24 cellular contexts compared by ENCODE assay signal in the genomic region with DNA sequence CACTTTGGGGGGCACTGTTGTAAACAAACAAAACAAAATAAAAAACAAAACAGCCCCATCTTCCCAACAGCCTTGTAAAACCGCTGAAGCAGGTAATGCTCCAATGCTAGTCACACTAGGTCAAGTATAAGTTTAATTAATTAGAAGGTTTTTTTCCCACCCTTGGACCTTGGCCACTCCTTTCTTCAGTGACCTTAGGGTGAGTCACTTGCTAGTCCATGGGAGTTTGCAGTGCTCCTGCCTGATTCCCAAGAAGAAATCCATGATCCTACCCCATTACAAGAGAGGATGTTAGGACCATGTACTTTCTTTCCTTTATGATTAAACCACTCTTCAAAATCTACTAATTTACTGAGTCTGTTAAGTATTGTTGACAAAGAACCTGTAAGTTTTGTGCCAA.
DNase-seq lines count a peak whose midpoint lies in the region; FAIRE-seq and TF ChIP-seq lines count a peak whose summit lies in the region.
"Had no signal": no experiment of that assay in that cellular context is flagged by ENCODE, and none has a peak within 500 bp of the region (broad histone marks: within the 10 kb centered on the region; RNA-seq: fewer than 3 reads in every experiment).

No MANE protein-coding gene starts in this region.

- H3K27me3 Mint-ChIP-seq in activated T-helper 2 cell treated with anti-CD3 and anti-CD28 coated beads, Interferon-gamma antibody, Interleukin-2, Interleukin-4, amounts not matched to agents 10 μg/mL and 5 μg/mL and 100 μg/mL, durations not matched to agents 14 hours and 24 hours and 36 hours (ENCODE audit: low read depth): peaks cover 37% of the 10 kb centered on the region

- H3K9me1 ChIP-seq in endothelial cell of umbilical vein (replicated peaks; ENCODE audit: control insufficient read depth, extremely low read depth, insufficient read depth, low read length): no peaks in the 10 kb centered on the region

- H3K4me1 ChIP-seq in GM23248 (ENCODE audit: insufficient read depth): peaks cover 6% of the 10 kb centered on the region; the same call in 1 of the 2 replicates
- peaks cover 50% of the 10 kb centered on the region for H3K4me1 ChIP-seq in OCI-LY7 (ENCODE audit: insufficient read depth, low read length, poor library complexity, severe bottlenecking)
- H3K4me1 ChIP-seq in endothelial cell of umbilical vein (ENCODE audit: control insufficient read depth, extremely low read depth, insufficient read depth, low read length): no peaks in the 10 kb centered on the region
- H3K4me1 ChIP-seq in small intestine (ENCODE audit: control insufficient read depth in 2 of 2, insufficient read depth in 1 of 2, low read depth in 1 of 2, low read length in 1 of 2): no peaks in the 10 kb centered on the region

- H3F3A ChIP-seq in GM23248 (ENCODE audit: insufficient read depth): no peaks in the 10 kb centered on the region

- H3K4me3 Mint-ChIP-seq in activated T-helper 2 cell treated with anti-CD3 and anti-CD28 coated beads, Interferon-gamma antibody, Interleukin-2, Interleukin-4, amounts not matched to agents 10 μg/mL and 5 μg/mL and 100 μg/mL, durations not matched to agents 14 hours and 24 hours and 36 hours (ENCODE audit: low read depth): no peak overlapping the region
- H3K4me3 Mint-ChIP-seq: CD4-positive, alpha-beta memory T cell had no signal

- intact Hi-C loops in OCI-LY7 (cut with micrococcal nuclease; ENCODE audit: unreplicated experiment): no loop called here
- intact Hi-C loops in endothelial cell of umbilical vein (cut with micrococcal nuclease): no loop called here
- intact Hi-C loops in activated T-helper 2 cell treated with anti-CD3 and anti-CD28 coated beads, Interferon-gamma antibody, Interleukin-2, Interleukin-4, amounts not matched to agents 10 μg/mL and 5 μg/mL and 100 μg/mL, durations not matched to agents 14 hours and 24 hours and 36 hours (cut with micrococcal nuclease): no loop called here

- H2AFZ ChIP-seq in GM23248 (no peak overlapping the region), OCI-LY7 (ENCODE audit: low read length) (peak overlapping the region; percentile 22; the same call in 1 of the 2 replicates), endothelial cell of umbilical vein (ENCODE audit: low read depth, low read length) (no peak overlapping the region)

- no peaks in the 10 kb centered on the region for H3K9me3 ChIP-seq in GM23248 (ENCODE audit: low read depth)
- peaks cover 24% of the 10 kb centered on the region for H3K9me3 ChIP-seq in OCI-LY7 (ENCODE audit: low read length)
- H3K9me3 ChIP-seq in endothelial cell of umbilical vein (replicated peaks; ENCODE audit: control insufficient read depth, insufficient read depth, low read length): no peaks in the 10 kb centered on the region
- H3K9me3 ChIP-seq in small intestine (ENCODE audit: control insufficient read depth, low read depth): no peaks in the 10 kb centered on the region

- CTCF ChIA-PET in OCI-LY7 (lab: Charles Lee; ENCODE audit: unreplicated experiment) (no interaction called here), endothelial cell of umbilical vein (lab: Charles Lee) (no interaction called here)

- H3K36me3 ChIP-seq in GM23248 (ENCODE audit: low read depth): no peaks in the 10 kb centered on the region
- peaks cover 13% of the 10 kb centered on the region for H3K36me3 ChIP-seq in OCI-LY7 (ENCODE audit: insufficient read depth, low read length)
- H3K36me3 ChIP-seq in endothelial cell of umbilical vein (ENCODE audit: control insufficient read depth in 2 of 2, extremely low read depth in 1 of 2, insufficient read depth in 2 of 2, low read length in 2 of 2): no peaks in the 10 kb centered on the region
- H3K36me3 ChIP-seq in small intestine (ENCODE audit: control insufficient read depth in 2 of 2, insufficient read depth in 2 of 2, low read length in 2 of 2): no peaks in the 10 kb centered on the region

- peaks cover 8% of the 10 kb centered on the region for H3K4me1 Mint-ChIP-seq in activated T-helper 2 cell treated with anti-CD3 and anti-CD28 coated beads, Interferon-gamma antibody, Interleukin-2, Interleukin-4, amounts not matched to agents 10 μg/mL and 5 μg/mL and 100 μg/mL, durations not matched to agents 14 hours and 24 hours and 36 hours (ENCODE audit: low read depth)

- H3K27me3 ChIP-seq in GM23248 (replicated peaks; ENCODE audit: insufficient read depth): no peaks in the 10 kb centered on the region
- peaks cover 3 to 4% of the 10 kb centered on the region in 2 experiments for H3K27me3 ChIP-seq in endothelial cell of umbilical vein (ENCODE audit: control insufficient read depth in 2 of 2, insufficient read depth in 2 of 2, low read length in 2 of 2)
- no peaks in the 10 kb centered on the region for H3K27me3 ChIP-seq in small intestine (ENCODE audit: control insufficient read depth in 2 of 2, insufficient read depth in 2 of 2, low read length in 2 of 2)

- 47 to 67% methylated on average over 1 of the region's 1 CpG for WGBS in GM23248 (ENCODE audit: low coverage in 1 of 2, low lambda C conversion rate in 2 of 2, missing lambda C conversion rate in 2 of 2), 2 experiments
- 61 to 87% (median 69%) methylated on average over 1 of the region's 1 CpG for WGBS in small intestine, 3 donors

- BruUV-seq in OCI-LY7 (replicated peaks; lab: Mats Ljungman, UMichigan) (no TSS peak), endothelial cell of umbilical vein (replicated peaks; lab: Mats Ljungman, UMichigan) (no TSS peak)

- in situ Hi-C loops in GM23248 (cut with MboI): no loop called here

- H3K4me3 ChIP-seq in GM23248 (no peak overlapping the region), OCI-LY7 (ENCODE audit: low read depth, low read length, poor library complexity, severe bottlenecking) (no peak overlapping the region), endothelial cell of umbilical vein (replicated peaks in 1 of 3; ENCODE audit: insufficient read depth in 1 of 3, low read depth in 1 of 3, low read length in 3 of 3) (no peak overlapping the region), small intestine (ENCODE audit: low read depth in 1 of 2, low read length in 2 of 2) (no peak overlapping the region)
- H3K4me3 ChIP-seq: GM12878 had no signal

- H3K27ac ChIP-seq in GM23248 (no peak overlapping the region), OCI-LY7 (ENCODE audit: low read depth, low read length, poor library complexity, severe bottlenecking) (no peak overlapping the region), endothelial cell of umbilical vein (ENCODE audit: insufficient read depth, low read depth, low read length) (no peak overlapping the region), small intestine (ENCODE audit: low read depth in 1 of 2, low read length in 1 of 2) (no peak overlapping the region)

- TF ChIP-seq CTCF in OCI-LY7 (conservative IDR thresholded peaks at IDR 0.05; ENCODE audit: low read length) (no peak), endothelial cell of umbilical vein (IDR thresholded peaks at IDR 0.05; ENCODE audit: extremely low read depth in 1 of 2, insufficient read depth in 1 of 2, low read depth in 1 of 2, low read length in 2 of 2) (no peak)

- H3K9ac ChIP-seq in GM23248 (no peak overlapping the region), endothelial cell of umbilical vein (replicated peaks; ENCODE audit: extremely low read depth, insufficient read depth, low read length) (no peak overlapping the region)

- FAIRE-seq in endothelial cell of umbilical vein (lab: Jason Lieb, UNC) (no peak), small intestine (lab: Jason Lieb, UNC) (no peak)
- FAIRE-seq: A204.1, GM12878, H1 had no signal

- H3K27ac Mint-ChIP-seq in activated T-helper 2 cell treated with anti-CD3 and anti-CD28 coated beads, Interferon-gamma antibody, Interleukin-2, Interleukin-4, amounts not matched to agents 10 μg/mL and 5 μg/mL and 100 μg/mL, durations not matched to agents 14 hours and 24 hours and 36 hours: no peak overlapping the region
- H3K27ac Mint-ChIP-seq: CD4-positive, alpha-beta memory T cell had no signal

- H3K36me3 Mint-ChIP-seq in activated T-helper 2 cell treated with anti-CD3 and anti-CD28 coated beads, Interferon-gamma antibody, Interleukin-2, Interleukin-4, amounts not matched to agents 10 μg/mL and 5 μg/mL and 100 μg/mL, durations not matched to agents 14 hours and 24 hours and 36 hours (ENCODE audit: low read depth): no peaks in the 10 kb centered on the region
- H3K36me3 Mint-ChIP-seq: CD4-positive, alpha-beta memory T cell had no signal

- DNase-seq in GM23248: peak; percentile 40
- no peak for DNase-seq in OCI-LY7 (ENCODE audit: low spot score)
- no peak for DNase-seq in endothelial cell of umbilical vein (ENCODE audit: low read depth, low spot score)
- DNase-seq in small intestine: peak; percentile 63
- no peak for DNase-seq in amygdala (lab: John Stamatoyannopoulos, UW)
- DNase-seq in NOMO-1 treated with dmso at 0.1 percent for 144 hours (lab: John Stamatoyannopoulos, UW; ENCODE audit: unreplicated experiment): no peak
- no peak for DNase-seq in activated T-helper 2 cell treated with anti-CD3 and anti-CD28 coated beads, Interferon-gamma antibody, Interleukin-2, Interleukin-4, amounts not matched to agents 10 μg/mL and 5 μg/mL and 100 μg/mL, durations not matched to agents 14 hours and 24 hours and 36 hours (ENCODE audit: low spot score)
- DNase-seq: C1 segment of cervical spinal cord; CD4-positive, alpha-beta memory T cell; COR-L47; GDM1; MV-4-11; NCI-H1105; NCI-H1436 treated with DMSO at 0.1 percent for 48 hours; NCI-H187 treated with DMSO at 0.1 percent for 48 hours; NCI-H2171 treated with DMSO at 0.1 percent for 48 hours; NCI-H446; NCI-H526; NCI-H82; NK-92 treated with Interleukin-12 subunit alpha and Interleukin-12 subunit beta, amount 100 ng/mL, for 24 hours; SHP77 treated with DMSO at 0.1 percent for 48 hours had no signal

- POLR2A ChIA-PET in OCI-LY7 (lab: Charles Lee) (interaction anchor here (0.5 to 0.8 kb wide), 2 partner anchors 12 to 28 kb away, joined by 3 read pairs; no protein-coding TSS in a partner anchor), endothelial cell of umbilical vein (lab: Charles Lee) (no interaction called here)

- H3K79me2 ChIP-seq in GM23248 (ENCODE audit: insufficient read depth) (no peaks in the 10 kb centered on the region), OCI-LY7 (ENCODE audit: insufficient read depth, low read depth, low read length) (no peaks in the 10 kb centered on the region), endothelial cell of umbilical vein (ENCODE audit: control insufficient read depth, insufficient read depth, low read length) (no peaks in the 10 kb centered on the region)

- dilution Hi-C loops in endothelial cell of umbilical vein (cut with MboI; ENCODE audit: extremely low pct_ligation_motif_present, low sequenced_read_pairs): no loop called here

- no peak for TF ChIP-seq POLR2A in endothelial cell of umbilical vein (IDR thresholded peaks at IDR 0.05; ENCODE audit: low read depth, low read length)

- H3K9me2 ChIP-seq in GM23248 (ENCODE audit: insufficient read depth): no peaks in the 10 kb centered on the region
- H3K9me2 ChIP-seq in OCI-LY7 (ENCODE audit: insufficient read depth, low read length): no peaks in the 10 kb centered on the region

- H4K20me1 ChIP-seq in GM23248 (ENCODE audit: insufficient read depth) (no peaks in the 10 kb centered on the region), OCI-LY7 (ENCODE audit: insufficient read depth, low read length) (no peaks in the 10 kb centered on the region), endothelial cell of umbilical vein (replicated peaks; ENCODE audit: control insufficient read depth, extremely low read depth, insufficient read depth, low read length) (no peaks in the 10 kb centered on the region)

- no peaks in the 10 kb centered on the region for H3K9me3 Mint-ChIP-seq in activated T-helper 2 cell treated with anti-CD3 and anti-CD28 coated beads, Interferon-gamma antibody, Interleukin-2, Interleukin-4, amounts not matched to agents 10 μg/mL and 5 μg/mL and 100 μg/mL, durations not matched to agents 14 hours and 24 hours and 36 hours
- H3K9me3 Mint-ChIP-seq: CD4-positive, alpha-beta memory T cell had no signal

- H3K4me2 ChIP-seq in GM23248 (ENCODE audit: unreplicated experiment) (no peak overlapping the region), OCI-LY7 (ENCODE audit: low read length) (no peak overlapping the region), endothelial cell of umbilical vein (ENCODE audit: insufficient read depth, low read length) (no peak overlapping the region)

Comparison
In these comparisons a context has a peak if more than half of its experiments do, and no peak if none do; other contexts are left out.
1. DNase-seq: peak in GM23248 (single experiment) and small intestine (single experiment); none in OCI-LY7 (single experiment), endothelial cell of umbilical vein (single experiment), amygdala (0 of 56), NOMO-1 treated with dmso at 0.1 percent for 144 hours (single experiment) and activated T-helper 2 cell treated with anti-CD3 and anti-CD28 coated beads, Interferon-gamma antibody, Interleukin-2, Interleukin-4, amounts not matched to agents 10 μg/mL and 5 μg/mL and 100 μg/mL, durations not matched to agents 14 hours and 24 hours and 36 hours (single experiment).